ENCODE assay signal across 26 cellular contexts in the genomic region with DNA sequence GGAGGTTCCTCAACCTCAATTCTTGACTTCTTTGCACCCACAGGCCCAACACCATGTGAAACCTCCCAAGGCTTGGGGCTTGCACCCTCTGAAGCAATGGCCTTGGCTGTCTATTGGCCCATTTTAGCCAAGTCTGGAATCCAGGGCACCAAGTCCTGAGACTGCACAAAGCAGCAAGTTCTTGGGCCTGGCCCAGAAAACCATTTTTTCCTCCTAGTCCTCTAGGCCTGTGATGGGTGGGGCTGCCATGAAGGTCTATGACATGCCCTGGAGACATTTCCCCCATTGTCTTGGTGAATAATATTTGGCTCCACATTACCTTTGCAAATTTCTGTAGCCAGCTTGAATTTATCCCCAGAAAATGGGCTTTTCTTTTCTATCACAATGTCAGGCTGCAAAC.
"Had no signal": no experiment of that assay in that cellular context is flagged by ENCODE, and none has a peak within 500 bp of the region (broad histone marks: within the 10 kb centered on the region; RNA-seq: fewer than 3 reads in every experiment).

No MANE protein-coding gene starts in this region.

- FAIRE-seq: endometrium, islet of Langerhans, keratinocyte had no signal

- H3K4me3 ChIP-seq: colonic mucosa, esophagus squamous epithelium, gastrocnemius medialis, heart right ventricle, left lung, lower lobe of right lung had no signal

- H3K27ac ChIP-seq: colonic mucosa, epithelial cell of prostate, esophagus squamous epithelium, gastrocnemius medialis, heart right ventricle, left lung, lower lobe of right lung had no signal

- DNase-seq: colonic mucosa; cortex of kidney; effector CD8-positive, alpha-beta T cell; effector memory CD8-positive, alpha-beta T cell; endodermal cell; erythroblast; esophagus squamous epithelium; foreskin fibroblast; foreskin melanocyte; gastrocnemius medialis; glutamatergic neuron; head of caudate nucleus; heart right ventricle; hippocampal formation; left cardiac atrium; left lung; left ventricle myocardium superior; lower lobe of right lung; mesenchymal stem cell; midbrain; naive thymus-derived CD4-positive, alpha-beta T cell had no signal

- H3K36me3 ChIP-seq: colonic mucosa, esophagus squamous epithelium, gastrocnemius medialis, heart right ventricle, left lung, lower lobe of right lung had no signal

- H3K9me3 ChIP-seq: colonic mucosa, gastrocnemius medialis, lower lobe of right lung had no signal

- H3K4me1 ChIP-seq: colonic mucosa, esophagus squamous epithelium, gastrocnemius medialis, heart right ventricle, left lung, lower lobe of right lung had no signal

- ATAC-seq: effector memory CD8-positive, alpha-beta T cell; esophagus mucosa; gastrocnemius medialis; heart right ventricle; left cardiac atrium; left lung; left ventricle myocardium superior; lower lobe of right lung; naive thymus-derived CD4-positive, alpha-beta T cell had no signal

- H3K27me3 ChIP-seq: colonic mucosa, esophagus squamous epithelium, gastrocnemius medialis, heart right ventricle, left lung had no signal
